Comparison of ENCODE assay signal across 8 cellular contexts in the genomic region with DNA sequence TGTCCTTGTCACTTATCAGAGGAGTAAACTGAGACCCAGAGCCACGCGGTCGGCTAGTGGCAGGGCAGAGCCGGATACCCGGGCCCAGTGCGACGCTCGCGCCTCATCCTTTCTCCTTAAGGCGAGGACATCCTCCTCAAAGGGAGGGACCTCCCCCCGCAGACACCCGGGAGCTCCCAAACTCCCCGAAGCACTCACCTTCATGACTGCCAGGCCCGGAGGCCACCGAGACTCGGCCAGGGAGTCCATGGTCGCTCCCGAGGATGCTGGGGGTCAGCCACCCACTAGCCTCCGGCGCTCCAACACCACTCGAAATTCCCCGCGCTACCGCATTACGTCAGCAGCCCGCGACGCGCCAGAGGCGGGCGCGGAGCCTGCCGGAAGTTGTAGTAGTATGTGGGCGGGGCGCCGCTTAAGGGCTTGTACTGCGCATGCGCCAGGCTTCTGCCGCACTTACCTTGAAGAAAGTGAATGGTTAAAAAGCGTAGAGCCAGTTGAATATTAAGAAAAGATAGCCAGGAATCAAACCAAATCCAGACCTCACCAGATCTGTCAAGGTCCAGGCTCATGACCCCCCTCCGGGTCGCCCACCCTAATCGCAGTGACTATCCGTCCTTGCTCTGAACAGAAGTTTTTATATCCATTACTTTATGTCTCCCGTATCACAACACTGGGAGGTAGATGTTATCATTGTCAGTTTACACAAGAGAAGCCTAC. TPM values are rescaled to one million over a fixed set of nuclear protein-coding genes. Genes with fewer than 3 reads are reported as not detected.
A peak's percentile ranks its signal among the peaks of the same experiment; 100 is the strongest.
DNase-seq lines count a peak whose midpoint lies in the region; ATAC-seq and TF ChIP-seq lines count a peak whose summit lies in the region.

A gene with protein sequence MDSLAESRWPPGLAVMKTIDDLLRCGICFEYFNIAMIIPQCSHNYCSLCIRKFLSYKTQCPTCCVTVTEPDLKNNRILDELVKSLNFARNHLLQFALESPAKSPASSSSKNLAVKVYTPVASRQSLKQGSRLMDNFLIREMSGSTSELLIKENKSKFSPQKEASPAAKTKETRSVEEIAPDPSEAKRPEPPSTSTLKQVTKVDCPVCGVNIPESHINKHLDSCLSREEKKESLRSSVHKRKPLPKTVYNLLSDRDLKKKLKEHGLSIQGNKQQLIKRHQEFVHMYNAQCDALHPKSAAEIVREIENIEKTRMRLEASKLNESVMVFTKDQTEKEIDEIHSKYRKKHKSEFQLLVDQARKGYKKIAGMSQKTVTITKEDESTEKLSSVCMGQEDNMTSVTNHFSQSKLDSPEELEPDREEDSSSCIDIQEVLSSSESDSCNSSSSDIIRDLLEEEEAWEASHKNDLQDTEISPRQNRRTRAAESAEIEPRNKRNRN (minus strand): TSS at position 336 of the 717 bp plus-strand sequence. CDS start 87 bp downstream, at position 249.

- DNase-seq in NCI-H187 treated with DMSO at 0.1 percent for 48 hours (lab: John Stamatoyannopoulos, UW) (peak; percentile 38), T-helper 2 cell (peak; percentile 83 to 93 (median 88)), anterior cingulate cortex (lab: John Stamatoyannopoulos, UW) (peak in 57 of 58 donors; percentile 38 to 93 (median 80)), right atrium auricular region (ENCODE audit: low spot score) (peak; percentile 93), pulmonary artery endothelial cell (ENCODE audit: low read depth, low spot score) (peak; percentile 64), uterus (peak; percentile 89 to 91)

- peak in 1 of 2 donors; percentile 41 for TF ChIP-seq POLR2A in uterus (IDR thresholded peaks at IDR 0.05)

- H3K9me3 ChIP-seq in right atrium auricular region (no peaks in the 10 kb centered on the region), uterus (no peaks in the 10 kb centered on the region)

- ATAC-seq in GM18502 (IDR thresholded peaks at IDR 0.05; ENCODE audit: poor library complexity, unreplicated experiment) (peak; percentile 91), HG02938 (IDR thresholded peaks at IDR 0.05; ENCODE audit: unreplicated experiment) (peak; percentile 85)

- H3K27me3 ChIP-seq in right atrium auricular region (no peaks in the 10 kb centered on the region), uterus (no peaks in the 10 kb centered on the region)

- peak within 1 kb of the TSS; percentile 72 to 78 for H3K27ac ChIP-seq in right atrium auricular region
- peak within 1 kb of the TSS; percentile 77 for H3K27ac ChIP-seq in uterus

- H3K4me1 ChIP-seq in right atrium auricular region (peaks cover 0 to 16% of the 10 kb centered on the region in 2 donors), uterus (no peaks in the 10 kb centered on the region)

- peak within 1 kb of the TSS; percentile 72 to 85 for H3K4me3 ChIP-seq in right atrium auricular region
- H3K4me3 ChIP-seq in uterus, result peak within 1 kb of the TSS; percentile 60 to 84

- no peak for TF ChIP-seq CTCF in right atrium auricular region (IDR thresholded peaks at IDR 0.05)
- peak in 1 of 4 experiments; percentile 4 for TF ChIP-seq CTCF in uterus (IDR thresholded peaks at IDR 0.05)

- intact Hi-C loops in uterus (cut with DNase I; ENCODE audit: low total_unique reads), result no loop called here

- H3K36me3 ChIP-seq in right atrium auricular region (no peaks in the 10 kb centered on the region), uterus (no peaks in the 10 kb centered on the region)

RNA-seq across cellular contexts. Expression of the gene that starts here (rescaled TPM):
- total RNA-seq in right atrium auricular region, result 1 to 10 TPM; 2.4 to 3.6 TPM
- 14.3 and 17.9 TPM in 2 replicates for total RNA-seq in pulmonary artery endothelial cell
- 10 to 100 TPM in 3 of 4 donors, 1 to 10 TPM in 1; 5.3 to 17.6 (median 11.6) TPM for total RNA-seq in uterus

Comparison
In these comparisons a context has a peak if more than half of its experiments do, and no peak if none do; other contexts are left out.
1. Peak in every context shown above with its lines: DNase-seq, ATAC-seq, H3K4me3 ChIP-seq and H3K27ac ChIP-seq.
2. DNase-seq: peak in every context shown above with its lines; median percentile 93 in right atrium auricular region; 90 in uterus; 88 in T-helper 2 cell; 80 in anterior cingulate cortex; 64 in pulmonary artery endothelial cell; 38 in NCI-H187 treated with DMSO at 0.1 percent for 48 hours.